Comparison of ENCODE assay signal across 10 cellular contexts in the genomic region with DNA sequence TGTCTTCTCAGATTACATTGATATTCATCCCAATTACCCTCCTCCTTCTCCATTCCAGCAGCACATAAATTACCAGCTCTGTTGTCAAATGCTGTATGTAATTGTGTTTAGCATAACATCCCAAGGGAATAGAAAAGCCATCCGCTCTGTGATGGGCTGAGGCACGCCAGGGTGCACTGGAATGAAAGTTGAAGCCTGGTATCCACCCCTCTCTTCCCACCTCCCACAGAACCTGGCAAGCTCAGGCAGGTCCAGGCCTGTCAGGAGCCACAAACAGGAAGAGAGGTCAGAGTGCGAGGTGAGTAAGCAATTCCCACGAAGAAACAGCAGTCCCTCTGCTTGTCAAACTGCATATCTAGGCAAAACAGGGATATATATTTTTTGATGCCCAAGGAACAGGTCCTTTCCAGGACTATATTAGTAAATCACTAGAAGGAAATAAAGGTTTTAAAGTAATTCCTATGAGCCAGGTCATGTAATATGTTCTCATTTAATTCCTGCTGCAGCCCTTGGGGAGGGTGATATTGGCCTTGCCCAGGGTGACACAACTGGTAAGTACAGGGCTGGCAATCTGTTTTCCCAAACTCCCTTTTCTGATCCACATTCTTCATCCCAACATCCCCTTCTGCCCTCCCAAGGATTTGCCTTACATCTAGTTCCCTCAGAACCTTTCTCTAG.
DNase-seq lines count a peak whose midpoint lies in the region; ATAC-seq and TF ChIP-seq lines count a peak whose summit lies in the region.
"Had no signal": no experiment of that assay in that cellular context is flagged by ENCODE, and none has a peak within 500 bp of the region (broad histone marks: within the 10 kb centered on the region; RNA-seq: fewer than 3 reads in every experiment).

No MANE protein-coding gene starts in this region.

- no peaks in the 10 kb centered on the region for H4K20me1 ChIP-seq in HCT116 (ENCODE audit: insufficient read depth)

- RAD21 ChIA-PET in HCT116 (lab: Charles Lee; ENCODE audit: low non-redundant PET in 1 of 2, low total read pairs in 2 of 2, uncharacterized antibody in 2 of 2, unreplicated experiment in 2 of 2) = no interaction called here

- peak overlapping the region; percentile 60 for H2AFZ ChIP-seq in HCT116 (ENCODE audit: low read depth, low read length, poor library complexity, severe bottlenecking)
- H2AFZ ChIP-seq: GM23248 had no signal

- no peaks in the 10 kb centered on the region for H3K9me3 ChIP-seq in HCT116 (ENCODE audit: control insufficient read depth in 1 of 2, insufficient read depth in 1 of 2, low read depth in 1 of 2, low read length in 2 of 2)

- DNase-seq in A172 (ENCODE audit: low spot score) (peak; percentile 78), HCT116 (ENCODE audit: low read depth, low spot score) (peak; percentile 23), NCI-H748 treated with DMSO at 0.1 percent for 48 hours (lab: John Stamatoyannopoulos, UW) (peak; percentile 76), glomerular endothelial cell (ENCODE audit: extremely low read depth, low read depth, low spot score) (peak; percentile 7), foreskin melanocyte (no peak), NCI-H226 (no peak)
- DNase-seq: GM23248 had no signal

- H3K27ac ChIP-seq in HCT116 (ENCODE audit: low read depth, low read length) = peak overlapping the region; percentile 26
- H3K27ac ChIP-seq: coronary artery, GM23248 had no signal

- H3K4me2 ChIP-seq in HCT116 (ENCODE audit: low read length) = peak overlapping the region; percentile 55

- no peak overlapping the region for H3K4me3 ChIP-seq in HCT116 (replicated peaks in 1 of 2; ENCODE audit: low read depth in 1 of 2, low read length in 2 of 2)
- H3K4me3 ChIP-seq: coronary artery, GM23248 had no signal

- BruUV-seq in HCT116 (replicated peaks; lab: Mats Ljungman, UMichigan) = no TSS peak

- no peak for TF ChIP-seq POLR2A in HCT116 (IDR thresholded peaks at IDR 0.05; ENCODE audit: borderline replicate concordance, extremely low read depth, insufficient read depth, insufficient read length)

- H3K9me2 ChIP-seq in HCT116 (ENCODE audit: insufficient read depth) = no peaks in the 10 kb centered on the region

- H3K4me1 ChIP-seq in HCT116 (ENCODE audit: control insufficient read depth in 1 of 2, insufficient read depth in 2 of 2, low read length in 2 of 2) = peaks cover 13 to 18% of the 10 kb centered on the region in 2 experiments

- POLR2A ChIA-PET in HCT116 (lab: Charles Lee) = no interaction called here

- TF ChIP-seq RAD21 in HCT116 (IDR thresholded peaks at IDR 0.05; ENCODE audit: low read depth) = no peak

- no peaks in the 10 kb centered on the region for H3K27me3 ChIP-seq in HCT116 (ENCODE audit: insufficient read depth, low read length)

- TF ChIP-seq CTCF in HCT116 (IDR thresholded peaks at IDR 0.05 in 2 of 3, conservative IDR thresholded peaks at IDR 0.05 in 1 of 3; ENCODE audit: borderline replicate concordance in 1 of 3, insufficient read depth in 1 of 3, low read depth in 2 of 3, low read length in 2 of 3) = no peak

- intact Hi-C loops in HCT116 (cut with micrococcal nuclease) = no loop called here

- ATAC-seq in HCT116 = peak; percentile 89
- no peak for ATAC-seq in GM19397 (IDR thresholded peaks at IDR 0.05; ENCODE audit: unreplicated experiment)
- ATAC-seq in HG02970 (IDR thresholded peaks at IDR 0.05; ENCODE audit: low FRiP score, unreplicated experiment) = no peak

- H3K36me3 ChIP-seq in HCT116 (ENCODE audit: control insufficient read depth in 1 of 2, insufficient read depth in 2 of 2, low read length in 2 of 2) = no peaks in the 10 kb centered on the region

- no peak overlapping the region for H3K9ac ChIP-seq in HCT116 (ENCODE audit: low read length)
- H3K9ac ChIP-seq: GM23248 had no signal

- H3K79me2 ChIP-seq in HCT116 (ENCODE audit: insufficient read depth, low read length) = no peaks in the 10 kb centered on the region

- CTCF ChIA-PET in HCT116 (lab: Charles Lee) = interaction anchor here (1.2 kb wide), 1 partner anchor 9 kb away, joined by 3 read pairs; no protein-coding TSS in a partner anchor

TF ChIP-seq in HCT116, 20 proteins besides CTCF, POLR2A, EP300 and RAD21:
- peak; percentile 41; the same call in 1 of the 2 replicates for TF ChIP-seq CBX3 (IDR thresholded peaks at IDR 0.05; ENCODE audit: low read depth)
- TF ChIP-seq FOSL1 (IDR thresholded peaks at IDR 0.05; ENCODE audit: low read depth) = 0 out of 2 replicates have a peak, but pooled peaks have one; percentile 23
- peak; percentile 36; the same call in 1 of the 2 replicates for TF ChIP-seq JUND (IDR thresholded peaks at IDR 0.05)
- TF ChIP-seq SP1 (IDR thresholded peaks at IDR 0.05; ENCODE audit: low read depth) = peak; percentile 42; the same call in 1 of the 2 replicates
- TF ChIP-seq, protein P1, sequence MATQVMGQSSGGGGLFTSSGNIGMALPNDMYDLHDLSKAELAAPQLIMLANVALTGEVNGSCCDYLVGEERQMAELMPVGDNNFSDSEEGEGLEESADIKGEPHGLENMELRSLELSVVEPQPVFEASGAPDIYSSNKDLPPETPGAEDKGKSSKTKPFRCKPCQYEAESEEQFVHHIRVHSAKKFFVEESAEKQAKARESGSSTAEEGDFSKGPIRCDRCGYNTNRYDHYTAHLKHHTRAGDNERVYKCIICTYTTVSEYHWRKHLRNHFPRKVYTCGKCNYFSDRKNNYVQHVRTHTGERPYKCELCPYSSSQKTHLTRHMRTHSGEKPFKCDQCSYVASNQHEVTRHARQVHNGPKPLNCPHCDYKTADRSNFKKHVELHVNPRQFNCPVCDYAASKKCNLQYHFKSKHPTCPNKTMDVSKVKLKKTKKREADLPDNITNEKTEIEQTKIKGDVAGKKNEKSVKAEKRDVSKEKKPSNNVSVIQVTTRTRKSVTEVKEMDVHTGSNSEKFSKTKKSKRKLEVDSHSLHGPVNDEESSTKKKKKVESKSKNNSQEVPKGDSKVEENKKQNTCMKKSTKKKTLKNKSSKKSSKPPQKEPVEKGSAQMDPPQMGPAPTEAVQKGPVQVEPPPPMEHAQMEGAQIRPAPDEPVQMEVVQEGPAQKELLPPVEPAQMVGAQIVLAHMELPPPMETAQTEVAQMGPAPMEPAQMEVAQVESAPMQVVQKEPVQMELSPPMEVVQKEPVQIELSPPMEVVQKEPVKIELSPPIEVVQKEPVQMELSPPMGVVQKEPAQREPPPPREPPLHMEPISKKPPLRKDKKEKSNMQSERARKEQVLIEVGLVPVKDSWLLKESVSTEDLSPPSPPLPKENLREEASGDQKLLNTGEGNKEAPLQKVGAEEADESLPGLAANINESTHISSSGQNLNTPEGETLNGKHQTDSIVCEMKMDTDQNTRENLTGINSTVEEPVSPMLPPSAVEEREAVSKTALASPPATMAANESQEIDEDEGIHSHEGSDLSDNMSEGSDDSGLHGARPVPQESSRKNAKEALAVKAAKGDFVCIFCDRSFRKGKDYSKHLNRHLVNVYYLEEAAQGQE (IDR thresholded peaks at IDR 0.05; ENCODE audit: low read depth) = no peak
- no peak for TF ChIP-seq SIN3A (IDR thresholded peaks at IDR 0.05; ENCODE audit: low read depth)
- TF ChIP-seq, protein P2, sequence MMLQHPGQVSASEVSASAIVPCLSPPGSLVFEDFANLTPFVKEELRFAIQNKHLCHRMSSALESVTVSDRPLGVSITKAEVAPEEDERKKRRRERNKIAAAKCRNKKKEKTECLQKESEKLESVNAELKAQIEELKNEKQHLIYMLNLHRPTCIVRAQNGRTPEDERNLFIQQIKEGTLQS (IDR thresholded peaks at IDR 0.05) = no peak
- TF ChIP-seq, protein P3, sequence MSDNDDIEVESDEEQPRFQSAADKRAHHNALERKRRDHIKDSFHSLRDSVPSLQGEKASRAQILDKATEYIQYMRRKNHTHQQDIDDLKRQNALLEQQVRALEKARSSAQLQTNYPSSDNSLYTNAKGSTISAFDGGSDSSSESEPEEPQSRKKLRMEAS (IDR thresholded peaks at IDR 0.05) = peak; percentile 34; the same call in 1 of the 2 replicates

Comparison
In these comparisons a context has a peak if more than half of its experiments do, and no peak if none do; other contexts are left out.
1. DNase-seq: peak in A172 (single experiment), HCT116 (single experiment), NCI-H748 treated with DMSO at 0.1 percent for 48 hours (single experiment) and glomerular endothelial cell (single experiment); none in foreskin melanocyte (single experiment) and NCI-H226 (single experiment).